ENCODE assay signal across 12 cellular contexts in genomic region chr10:9137368-9137767, GRCh38.
"Had no signal": no experiment of that assay in that cellular context is flagged by ENCODE, and none has a peak within 500 bp of the region (broad histone marks: within the 10 kb centered on the region; RNA-seq: fewer than 3 reads in every experiment).

No MANE protein-coding gene starts in this region.

- ATAC-seq: effector memory CD8-positive, alpha-beta T cell; foreskin keratinocyte; naive thymus-derived CD4-positive, alpha-beta T cell; psoas muscle; sciatic nerve; upper lobe of right lung had no signal

- H3K4me1 Mint-ChIP-seq: naive thymus-derived CD4-positive, alpha-beta T cell had no signal

- H3K27me3 Mint-ChIP-seq: dendritic cell treated with granulocyte-macrophage colony-stimulating factor and Interleukin-4, amounts not matched to agents 40 ng/mL and 50 ng/mL, for 4 days; naive thymus-derived CD4-positive, alpha-beta T cell had no signal

- H3K27ac Mint-ChIP-seq: dendritic cell treated with granulocyte-macrophage colony-stimulating factor and Interleukin-4, amounts not matched to agents 40 ng/mL and 50 ng/mL, for 4 days; effector memory CD8-positive, alpha-beta T cell; naive thymus-derived CD4-positive, alpha-beta T cell had no signal

- H3K36me3 Mint-ChIP-seq: naive thymus-derived CD4-positive, alpha-beta T cell had no signal

- H3K4me3 Mint-ChIP-seq: dendritic cell treated with granulocyte-macrophage colony-stimulating factor and Interleukin-4, amounts not matched to agents 40 ng/mL and 50 ng/mL, for 4 days; effector memory CD8-positive, alpha-beta T cell; naive thymus-derived CD4-positive, alpha-beta T cell had no signal

- H3K9me3 Mint-ChIP-seq: dendritic cell treated with granulocyte-macrophage colony-stimulating factor and Interleukin-4, amounts not matched to agents 40 ng/mL and 50 ng/mL, for 4 days; effector memory CD8-positive, alpha-beta T cell had no signal

- DNase-seq: effector memory CD8-positive, alpha-beta T cell; foreskin keratinocyte; mesendoderm; naive thymus-derived CD4-positive, alpha-beta T cell; psoas muscle; retina; spleen; stimulated activated naive CD4-positive, alpha-beta T cell treated with Interleukin-2 at 50 U/mL for 16 hours; testis; upper lobe of right lung had no signal
